ENCODE assay signal across 8 cellular contexts in the genomic region with DNA sequence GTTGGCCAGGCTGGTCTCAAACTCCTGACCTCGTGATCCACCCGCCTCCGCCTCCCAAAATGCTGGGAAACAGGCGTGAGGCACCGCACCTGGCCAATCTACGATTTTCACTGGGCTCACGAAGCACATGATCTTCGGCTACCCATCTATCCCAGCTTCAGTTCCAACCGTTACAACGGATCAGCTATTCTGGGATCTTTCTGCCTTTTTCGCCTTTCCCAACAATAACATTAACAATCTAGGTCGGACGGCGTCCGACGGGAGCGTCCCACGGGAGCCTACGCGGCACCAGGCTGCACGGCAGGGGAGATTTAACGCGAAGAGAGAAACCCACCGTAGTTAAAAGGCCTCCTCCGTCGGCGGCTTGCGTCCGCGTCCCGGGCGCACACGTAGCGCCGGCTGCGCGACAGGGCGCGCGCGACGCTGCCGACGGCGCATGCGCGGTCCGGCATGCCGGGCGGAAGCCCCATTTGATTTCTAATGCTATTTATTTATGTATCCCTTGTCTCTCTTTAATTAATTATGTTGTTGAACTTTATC.
A peak's percentile ranks its signal among the peaks of the same experiment; 100 is the strongest.
DNase-seq lines count a peak whose midpoint lies in the region; ATAC-seq and TF ChIP-seq lines count a peak whose summit lies in the region.

A gene (minus strand): TSS at position 394 of the 540 bp plus-strand sequence.

- no peaks in the 10 kb centered on the region for H3K36me3 ChIP-seq in effector memory CD4-positive, alpha-beta T cell (ENCODE audit: control insufficient read depth, insufficient read depth, low read length)
- no peaks in the 10 kb centered on the region for H3K36me3 ChIP-seq in mucosa of stomach (ENCODE audit: control insufficient read depth, insufficient read depth, low read length)

- no peaks in the 10 kb centered on the region for H3K27me3 ChIP-seq in effector memory CD4-positive, alpha-beta T cell (replicated peaks; ENCODE audit: control insufficient read depth, insufficient read depth, low read length, poor library complexity, severe bottlenecking)
- H3K27me3 ChIP-seq in mucosa of stomach (ENCODE audit: control insufficient read depth, insufficient read depth, low read length), result no peaks in the 10 kb centered on the region

- TF ChIP-seq CTCF in C4-2B (conservative IDR thresholded peaks at IDR 0.05), result no peak

- H3K9me3 ChIP-seq in effector memory CD4-positive, alpha-beta T cell (ENCODE audit: control insufficient read depth, low read length), result no peaks in the 10 kb centered on the region
- no peaks in the 10 kb centered on the region for H3K9me3 ChIP-seq in mucosa of stomach (ENCODE audit: control insufficient read depth, low read length)

- DNase-seq in NCI-H1694 (lab: John Stamatoyannopoulos, UW), result peak; percentile 17
- peak; percentile 28 to 41 for DNase-seq in activated CD4-positive, alpha-beta T cell treated with anti-CD3 and anti-CD28 coated beads, Interleukin-2, amount 50 U/mL, for 24 hours (ENCODE audit: low read depth in 1 of 2, low spot score in 1 of 2)
- DNase-seq in effector memory CD4-positive, alpha-beta T cell, result peak in 2 of 3 donors; percentile 26 to 43
- peak; percentile 24 for DNase-seq in stimulated activated naive CD4-positive, alpha-beta T cell treated with Interleukin-2 at 50 U/mL for 16 hours (lab: John Stamatoyannopoulos, UW)
- DNase-seq in middle frontal gyrus (ENCODE audit: extremely low spot score, low spot score), result no peak

- no peaks in the 10 kb centered on the region for H3K4me1 ChIP-seq in effector memory CD4-positive, alpha-beta T cell (ENCODE audit: control insufficient read depth, insufficient read depth, low read length, poor library complexity, severe bottlenecking)
- no peaks in the 10 kb centered on the region for H3K4me1 ChIP-seq in mucosa of stomach (ENCODE audit: control insufficient read depth, insufficient read depth, low read length)

- H3K27ac ChIP-seq in C4-2B, result peak within 1 kb of the TSS; percentile 82
- H3K27ac ChIP-seq in effector memory CD4-positive, alpha-beta T cell (ENCODE audit: insufficient read depth, low read length, poor library complexity, severe bottlenecking), result no peak within 1 kb of the TSS

- ATAC-seq in GM19467 (IDR thresholded peaks at IDR 0.05; ENCODE audit: unreplicated experiment), result peak; percentile 63

- peak within 1 kb of the TSS; percentile 57 for H3K4me3 ChIP-seq in effector memory CD4-positive, alpha-beta T cell (ENCODE audit: insufficient read depth, low read depth, low read length, poor library complexity, severe bottlenecking)
- peak within 1 kb of the TSS; percentile 47 for H3K4me3 ChIP-seq in mucosa of stomach (ENCODE audit: low read length)

- peak within 1 kb of the TSS; percentile 30 for H3K9ac ChIP-seq in mucosa of stomach (ENCODE audit: low read length)
